In genomic region chr2:33038799-33039198, GRCh38 we compare ENCODE assay signal across 21 cellular contexts.
A peak's percentile ranks its signal among the peaks of the same experiment; 100 is the strongest.
DNase-seq lines count a peak whose midpoint lies in the region; ATAC-seq and TF ChIP-seq lines count a peak whose summit lies in the region.
"Had no signal": no experiment of that assay in that cellular context is flagged by ENCODE, and none has a peak within 500 bp of the region (broad histone marks: within the 10 kb centered on the region; RNA-seq: fewer than 3 reads in every experiment).

No MANE protein-coding gene starts in this region.

- H3K36me3 Mint-ChIP-seq in MCF 10A (ENCODE audit: insufficient read depth, unreplicated experiment) (no peaks in the 10 kb centered on the region), neural progenitor cell (no peaks in the 10 kb centered on the region)
- no peaks in the 10 kb centered on the region for H3K36me3 Mint-ChIP-seq in activated CD8-positive, alpha-beta T cell treated with anti-CD3 and anti-CD28 coated beads, Interleukin-2, amount 10 ng/mL, durations not matched to agents 7 days and 5 days (ENCODE audit: low read depth)

- BruUV-seq in mammary epithelial cell (replicated peaks; lab: Mats Ljungman, UMichigan) (no TSS peak), MCF 10A (replicated peaks; lab: Mats Ljungman, UMichigan) (no TSS peak)

- CTCF ChIA-PET in mammary epithelial cell (lab: Charles Lee; ENCODE audit: low non-redundant PET) = interaction anchor here (0.6 kb wide), 1 partner anchor 137 kb away, joined by 3 read pairs; no protein-coding TSS in a partner anchor
- CTCF ChIA-PET in MCF 10A (lab: Yijun Ruan, JAX) = interaction anchor here (0.6 to 2.7 kb wide), 6 partner anchors 14 to 544 kb away, joined by 3 to 8 read pairs (median 4); no protein-coding TSS in a partner anchor
- CTCF ChIA-PET in activated CD8-positive, alpha-beta T cell treated with anti-CD3 and anti-CD28 coated beads, Interleukin-2, amount 10 ng/mL, durations not matched to agents 7 days and 5 days (lab: Charles Lee) = no interaction called here

- H3K27me3 Mint-ChIP-seq in MCF 10A (ENCODE audit: insufficient read depth, unreplicated experiment) (no peaks in the 10 kb centered on the region), neural progenitor cell (ENCODE audit: insufficient read depth, low read depth) (peaks cover 2% of the 10 kb centered on the region)
- H3K27me3 Mint-ChIP-seq in activated CD8-positive, alpha-beta T cell treated with anti-CD3 and anti-CD28 coated beads, Interleukin-2, amount 10 ng/mL, durations not matched to agents 7 days and 5 days (ENCODE audit: low read depth) = peaks cover 2% of the 10 kb centered on the region

- intact Hi-C loops in mammary epithelial cell (cut with micrococcal nuclease) (loop anchor here (5.0 kb wide), 3 partner anchors 34 to 544 kb away; no protein-coding TSS in a partner anchor), MCF 10A (cut with micrococcal nuclease) (no loop called here), uterus (cut with DNase I; ENCODE audit: low total_unique reads) (loop anchor here (10.0 kb wide), 1 partner anchor 546 kb away; no protein-coding TSS in a partner anchor), left cardiac atrium (cut with DNase I) (loop anchor here in 1 of 2 donors (10.0 kb wide), 3 partner anchors 406 to 546 kb away; no protein-coding TSS in a partner anchor)

- no peak for ATAC-seq in left cardiac atrium
- ATAC-seq in activated CD8-positive, alpha-beta T cell treated with anti-CD3 and anti-CD28 coated beads, Interleukin-2, amount 10 ng/mL, durations not matched to agents 7 days and 5 days = no peak

- peak overlapping the region; percentile 88 for H2AFZ ChIP-seq in mammary epithelial cell (ENCODE audit: low read depth, low read length)
- H2AFZ ChIP-seq in neural progenitor cell (replicated peaks) = no peak overlapping the region

- no peaks in the 10 kb centered on the region for H3K36me3 ChIP-seq in mammary epithelial cell (ENCODE audit: insufficient read depth, low read length)
- H3K36me3 ChIP-seq in neural progenitor cell = no peaks in the 10 kb centered on the region
- no peaks in the 10 kb centered on the region for H3K36me3 ChIP-seq in uterus
- H3K36me3 ChIP-seq: HAP-1, SJSA1 had no signal

- H3K4me1 Mint-ChIP-seq in MCF 10A (ENCODE audit: insufficient read depth, unreplicated experiment) (no peaks in the 10 kb centered on the region), neural progenitor cell (peaks cover 15% of the 10 kb centered on the region)
- no peaks in the 10 kb centered on the region for H3K4me1 Mint-ChIP-seq in activated CD8-positive, alpha-beta T cell treated with anti-CD3 and anti-CD28 coated beads, Interleukin-2, amount 10 ng/mL, durations not matched to agents 7 days and 5 days (ENCODE audit: low read depth)
- H3K4me1 Mint-ChIP-seq: B cell had no signal

- H3K9me3 Mint-ChIP-seq in MCF 10A (ENCODE audit: unreplicated experiment) (peaks cover 7% of the 10 kb centered on the region), neural progenitor cell (no peaks in the 10 kb centered on the region)
- no peaks in the 10 kb centered on the region for H3K9me3 Mint-ChIP-seq in activated CD8-positive, alpha-beta T cell treated with anti-CD3 and anti-CD28 coated beads, Interleukin-2, amount 10 ng/mL, durations not matched to agents 7 days and 5 days (ENCODE audit: insufficient read depth)

- peak overlapping the region; percentile 71 for H3K4me2 ChIP-seq in mammary epithelial cell (ENCODE audit: insufficient read depth, low read depth, low read length)
- H3K4me2 ChIP-seq in neural progenitor cell = no peak overlapping the region

- dilution Hi-C loops in mammary epithelial cell (cut with HindIII; ENCODE audit: low sequenced_read_pairs) = loop anchor here (5.0 kb wide), 1 partner anchor 34 kb away; no protein-coding TSS in a partner anchor

- H3K9ac ChIP-seq in mammary epithelial cell (ENCODE audit: insufficient read depth, low read length) (no peak overlapping the region), neural progenitor cell (no peak overlapping the region)

- no peak for TF ChIP-seq POLR2A in uterus (IDR thresholded peaks at IDR 0.05)

- H3K27ac ChIP-seq in mammary epithelial cell (ENCODE audit: insufficient read depth, low read depth, low read length) (no peak overlapping the region), epithelial cell of prostate (peak overlapping the region; percentile 8), neural progenitor cell (peak overlapping the region; percentile 13), uterus (no peak overlapping the region)
- H3K27ac ChIP-seq: HL-60, SJSA1 had no signal

- no peak overlapping the region for H3K4me3 Mint-ChIP-seq in MCF 10A (ENCODE audit: unreplicated experiment)
- no peak overlapping the region for H3K4me3 Mint-ChIP-seq in neural progenitor cell
- H3K4me3 Mint-ChIP-seq in activated CD8-positive, alpha-beta T cell treated with anti-CD3 and anti-CD28 coated beads, Interleukin-2, amount 10 ng/mL, durations not matched to agents 7 days and 5 days = no peak overlapping the region
- H3K4me3 Mint-ChIP-seq: B cell had no signal

- H3F3A ChIP-seq in neural progenitor cell (ENCODE audit: low read depth) = no peaks in the 10 kb centered on the region

- H3K4me3 ChIP-seq in mammary epithelial cell (replicated peaks in 1 of 3; ENCODE audit: insufficient read depth in 1 of 3, low read depth in 2 of 3, low read length in 3 of 3) (no peak overlapping the region), neural progenitor cell (no peak overlapping the region), uterus (no peak overlapping the region)
- H3K4me3 ChIP-seq: HAP-1, SJSA1 had no signal

- in situ Hi-C loops in mammary epithelial cell (cut with MboI; ENCODE audit: low sequenced_read_pairs in 2 of 2) = loop anchor here (10.0 to 25.0 kb wide), 4 partner anchors 226 to 549 kb away; partner anchors contain the start of gene FAM98A (in 2 of the 2)

- H4K20me1 ChIP-seq in mammary epithelial cell (ENCODE audit: insufficient read depth, low read length) (no peaks in the 10 kb centered on the region), neural progenitor cell (ENCODE audit: low read depth) (no peaks in the 10 kb centered on the region)

- H3K27me3 ChIP-seq in mammary epithelial cell (ENCODE audit: insufficient read depth, low read length) = no peaks in the 10 kb centered on the region
- no peaks in the 10 kb centered on the region for H3K27me3 ChIP-seq in neural progenitor cell
- no peaks in the 10 kb centered on the region for H3K27me3 ChIP-seq in uterus
- H3K27me3 ChIP-seq: SJSA1 had no signal

- WGBS in mammary epithelial cell (ENCODE audit: low coverage, missing lambda C conversion rate) = 77% methylated on average over 4 of the region's 4 CpGs

- H3K79me2 ChIP-seq in mammary epithelial cell (ENCODE audit: insufficient read depth, low read length) (no peaks in the 10 kb centered on the region), neural progenitor cell (ENCODE audit: low read depth) (no peaks in the 10 kb centered on the region)

- TF ChIP-seq CTCF in mammary epithelial cell (conservative IDR thresholded peaks at IDR 0.05 in 1 of 2, IDR thresholded peaks at IDR 0.05 in 1 of 2; ENCODE audit: extremely low read depth in 1 of 2, insufficient read depth in 1 of 2, low read depth in 1 of 2, low read length in 2 of 2) = no peak
- no peak for TF ChIP-seq CTCF in MCF 10A (IDR thresholded peaks at IDR 0.05; ENCODE audit: unreplicated experiment)
- no peak for TF ChIP-seq CTCF in neural progenitor cell (IDR thresholded peaks at IDR 0.05)
- no peak for TF ChIP-seq CTCF in uterus (IDR thresholded peaks at IDR 0.05)

- H3K27ac Mint-ChIP-seq in MCF 10A (ENCODE audit: low read depth, unreplicated experiment) (no peak overlapping the region), neural progenitor cell (no peak overlapping the region)
- H3K27ac Mint-ChIP-seq in activated CD8-positive, alpha-beta T cell treated with anti-CD3 and anti-CD28 coated beads, Interleukin-2, amount 10 ng/mL, durations not matched to agents 7 days and 5 days = no peak overlapping the region
- H3K27ac Mint-ChIP-seq: B cell had no signal

- POLR2A ChIA-PET in MCF 10A (lab: Yijun Ruan, JAX) = no interaction called here
- POLR2A ChIA-PET in activated CD8-positive, alpha-beta T cell treated with anti-CD3 and anti-CD28 coated beads, Interleukin-2, amount 10 ng/mL, durations not matched to agents 7 days and 5 days (lab: Charles Lee) = no interaction called here

- H3K9me3 ChIP-seq in mammary epithelial cell (replicated peaks; ENCODE audit: insufficient read depth, low read length) (no peaks in the 10 kb centered on the region), neural progenitor cell (ENCODE audit: low read depth) (no peaks in the 10 kb centered on the region), uterus (no peaks in the 10 kb centered on the region)
- H3K9me3 ChIP-seq: HAP-1, SJSA1 had no signal

- DNase-seq in mammary epithelial cell = no peak
- no peak for DNase-seq in MCF 10A (ENCODE audit: unreplicated experiment)
- DNase-seq in epithelial cell of prostate (ENCODE audit: low read depth, low spot score) = no peak
- no peak for DNase-seq in neural progenitor cell (ENCODE audit: low spot score)
- DNase-seq in superior temporal gyrus (ENCODE audit: extremely low spot score) = no peak
- DNase-seq in uterus = no peak
- no peak for DNase-seq in left cardiac atrium
- DNase-seq in activated CD8-positive, alpha-beta T cell treated with anti-CD3 and anti-CD28 coated beads, Interleukin-2, amount 10 ng/mL, durations not matched to agents 7 days and 5 days = no peak
- DNase-seq: COR-L47, DMS 273 treated with DMSO at 0.1 percent for 48 hours, DND-41, IMR-90, Karpas-422, MM.1S, NCI-H1092 treated with DMSO at 0.1 percent for 48 hours, NCI-H2081, RPMI8226 had no signal

- H3K4me1 ChIP-seq in mammary epithelial cell (ENCODE audit: insufficient read depth, low read length) (peaks cover 25% of the 10 kb centered on the region), neural progenitor cell (peaks cover 15% of the 10 kb centered on the region), uterus (no peaks in the 10 kb centered on the region)
- H3K4me1 ChIP-seq: HAP-1, SJSA1 had no signal

Comparison
In these comparisons a context has a peak if more than half of its experiments do, and no peak if none do; other contexts are left out.
1. H3K27ac ChIP-seq: peak in epithelial cell of prostate (single experiment) and neural progenitor cell (single experiment); none in mammary epithelial cell (single experiment) and uterus (0 of 2).